Comparison of ENCODE assay signal across 8 cellular contexts in the genomic region with DNA sequence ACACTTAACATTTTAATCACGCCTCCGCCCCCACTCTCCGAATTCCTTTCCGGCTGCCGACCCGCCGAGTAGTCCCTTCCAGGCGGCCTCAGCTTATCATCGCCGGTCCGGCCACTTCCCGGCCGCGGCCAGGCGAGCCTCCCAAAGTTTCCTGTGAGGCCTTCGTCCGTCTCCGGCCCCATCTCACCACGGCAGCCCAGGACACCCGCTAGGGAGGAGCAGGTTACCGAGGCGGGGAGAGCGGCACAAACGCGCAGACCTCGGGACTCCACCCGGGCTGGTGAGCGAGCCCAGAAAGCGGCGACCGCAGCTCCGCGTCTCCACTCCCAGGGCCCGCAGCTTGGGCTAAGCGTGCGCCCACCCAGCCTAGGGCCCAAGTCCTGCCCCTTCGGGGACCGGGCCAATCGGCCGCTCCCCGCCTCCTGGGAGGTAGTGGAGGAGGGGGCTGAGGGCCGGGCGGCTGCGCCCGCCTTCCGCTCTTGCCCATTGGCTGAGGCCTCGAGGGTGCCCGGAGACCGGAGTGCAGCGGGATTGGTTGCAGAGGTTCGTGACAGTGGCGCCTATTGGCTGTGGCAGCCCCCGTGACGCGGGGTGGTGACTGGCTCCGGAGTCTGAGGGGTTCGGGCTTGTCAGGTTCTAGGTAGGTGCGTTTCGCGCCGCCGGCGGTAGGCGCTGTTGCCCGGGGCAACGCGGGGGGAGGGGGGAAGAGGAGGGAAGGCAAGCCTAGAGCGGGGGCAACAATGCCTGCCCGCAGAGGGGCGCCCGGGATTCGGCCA. TPM values are rescaled to one million over a fixed set of nuclear protein-coding genes. Genes with fewer than 3 reads are reported as not detected.
DNase-seq lines count a peak whose midpoint lies in the region; ATAC-seq lines count a peak whose summit lies in the region.

No MANE protein-coding gene starts in this region.

- ATAC-seq in GM18517 (IDR thresholded peaks at IDR 0.05; ENCODE audit: unreplicated experiment): peak; percentile 98
- ATAC-seq in HG03045 (IDR thresholded peaks at IDR 0.05; ENCODE audit: unreplicated experiment): peak; percentile 96

- DNase-seq in A172 (ENCODE audit: low spot score) (peak; percentile 98), NCI-H2081 treated with DMSO at 0.1 percent for 48 hours (lab: John Stamatoyannopoulos, UW) (peak; percentile 84), UCSD-AML1 (lab: John Stamatoyannopoulos, UW; ENCODE audit: unreplicated experiment) (peak; percentile 99), brain pericyte (ENCODE audit: low read depth, low spot score) (peak; percentile 97), skeletal muscle cell (ENCODE audit: low read depth) (peak; percentile 98)

- H3K4me3 ChIP-seq in iPS-11a (ENCODE audit: low read depth, low read length) (peak overlapping the region; percentile 73), skeletal muscle cell (ENCODE audit: low read depth, low read length) (peak overlapping the region; percentile 84)

RNA-seq across cellular contexts. Expression of gene FER, which starts 0.8 kb away (rescaled TPM):
- total RNA-seq in A172 (2014; rRNA removed; shearing (Covaris generic)): 16.5 and 29.3 TPM in 2 replicates

Comparison
In these comparisons a context has a peak if more than half of its experiments do, and no peak if none do; other contexts are left out.
1. Peak in every context shown above with its lines: DNase-seq, ATAC-seq and H3K4me3 ChIP-seq.